10 cellular contexts compared by ENCODE assay signal in genomic region chr12:561908-562593, GRCh38.
DNase-seq lines count a peak whose midpoint lies in the region; ATAC-seq, FAIRE-seq and TF ChIP-seq lines count a peak whose summit lies in the region.
"Had no signal": no experiment of that assay in that cellular context is flagged by ENCODE, and none has a peak within 500 bp of the region (broad histone marks: within the 10 kb centered on the region; RNA-seq: fewer than 3 reads in every experiment).

No MANE protein-coding gene starts in this region.

- DNase-seq in GDM1 (lab: John Stamatoyannopoulos, UW) (peak; percentile 42), NOMO-1 treated with dmso at 0.1 percent for 144 hours (lab: John Stamatoyannopoulos, UW; ENCODE audit: unreplicated experiment) (peak; percentile 75), esophagus muscularis mucosa (ENCODE audit: extremely low spot score) (no peak), psoas muscle (peak; percentile 59 to 78), uterus (no peak), HCEC 1CT (no peak), GM19239 (ENCODE audit: insufficient read length, low spot score) (no peak)
- DNase-seq: NCI-H510A treated with DMSO at 0.1 percent for 48 hours had no signal

- H3K27me3 ChIP-seq in esophagus muscularis mucosa (peaks cover 0 to 15% (median 0%) of the 10 kb centered on the region in 4 donors), psoas muscle (ENCODE audit: insufficient read depth in 3 of 3, low read length in 2 of 3) (no peaks in the 10 kb centered on the region), uterus (no peaks in the 10 kb centered on the region)

- H3K36me3 ChIP-seq in esophagus muscularis mucosa (peaks cover 0 to 27% (median 3%) of the 10 kb centered on the region in 4 donors), psoas muscle (ENCODE audit: insufficient read depth in 1 of 2, low read depth in 1 of 2) (no peaks in the 10 kb centered on the region), uterus (no peaks in the 10 kb centered on the region)

- no peaks in the 10 kb centered on the region for H3K9me3 ChIP-seq in esophagus muscularis mucosa
- H3K9me3 ChIP-seq in psoas muscle, result no peaks in the 10 kb centered on the region
- no peaks in the 10 kb centered on the region for H3K9me3 ChIP-seq in uterus

- FAIRE-seq in GM19239 (lab: Jason Lieb, UNC), result no peak
- FAIRE-seq: keratinocyte had no signal

- H3K4me3 ChIP-seq in esophagus muscularis mucosa (peak overlapping the region; percentile 15 to 22 (median 20)), psoas muscle (peak overlapping the region; percentile 36), uterus (no peak overlapping the region)

- peak; percentile 9 to 42 (median 34) for ATAC-seq in psoas muscle
- ATAC-seq in HG03135 (IDR thresholded peaks at IDR 0.05; ENCODE audit: unreplicated experiment), result no peak

- TF ChIP-seq CTCF in esophagus muscularis mucosa (IDR thresholded peaks at IDR 0.05) (no peak), psoas muscle (IDR thresholded peaks at IDR 0.05) (no peak), uterus (IDR thresholded peaks at IDR 0.05) (no peak)

- peaks cover 0 to 10% (median 0%) of the 10 kb centered on the region in 4 donors for H3K4me1 ChIP-seq in esophagus muscularis mucosa
- H3K4me1 ChIP-seq in psoas muscle, result no peaks in the 10 kb centered on the region
- H3K4me1 ChIP-seq in uterus, result no peaks in the 10 kb centered on the region

- peak overlapping the region in 1 of 4 donors; percentile 36 for H3K27ac ChIP-seq in esophagus muscularis mucosa (replicated peaks in 1 of 4)
- H3K27ac ChIP-seq in psoas muscle, result no peak overlapping the region
- no peak overlapping the region for H3K27ac ChIP-seq in uterus

- no peak for TF ChIP-seq POLR2A in esophagus muscularis mucosa (IDR thresholded peaks at IDR 0.05; ENCODE audit: low read depth)
- no peak for TF ChIP-seq POLR2A in uterus (IDR thresholded peaks at IDR 0.05)

- intact Hi-C loops in esophagus muscularis mucosa (cut with DNase I), result no loop called here
- intact Hi-C loops in psoas muscle (cut with DNase I), result loop anchor here (10.0 kb wide), 2 partner anchors 533 to 1023 kb away; no protein-coding TSS in a partner anchor
- intact Hi-C loops in uterus (cut with DNase I; ENCODE audit: low total_unique reads), result loop anchor here (10.0 kb wide), 3 partner anchors 253 to 1023 kb away; no protein-coding TSS in a partner anchor

- WGBS in esophagus muscularis mucosa, result 74% methylated on average over 11 of the region's 19 CpGs
- WGBS in psoas muscle, 3 donors, result 50 to 63% (median 62%) methylated on average over 19 of the region's 19 CpGs

- no peak for TF ChIP-seq EP300 in esophagus muscularis mucosa (IDR thresholded peaks at IDR 0.05)

Comparison
In these comparisons a context has a peak if more than half of its experiments do, and no peak if none do; other contexts are left out.
1. DNase-seq: peak in GDM1 (single experiment), NOMO-1 treated with dmso at 0.1 percent for 144 hours (single experiment) and psoas muscle (2 of 2); none in esophagus muscularis mucosa (single experiment), uterus (0 of 2), HCEC 1CT (single experiment) and GM19239 (single experiment).
2. H3K4me3 ChIP-seq: peak in esophagus muscularis mucosa (4 of 4) and psoas muscle (single experiment); none in uterus (0 of 2).